ENCODE assay signal across 1 cellular context in the genomic region with DNA sequence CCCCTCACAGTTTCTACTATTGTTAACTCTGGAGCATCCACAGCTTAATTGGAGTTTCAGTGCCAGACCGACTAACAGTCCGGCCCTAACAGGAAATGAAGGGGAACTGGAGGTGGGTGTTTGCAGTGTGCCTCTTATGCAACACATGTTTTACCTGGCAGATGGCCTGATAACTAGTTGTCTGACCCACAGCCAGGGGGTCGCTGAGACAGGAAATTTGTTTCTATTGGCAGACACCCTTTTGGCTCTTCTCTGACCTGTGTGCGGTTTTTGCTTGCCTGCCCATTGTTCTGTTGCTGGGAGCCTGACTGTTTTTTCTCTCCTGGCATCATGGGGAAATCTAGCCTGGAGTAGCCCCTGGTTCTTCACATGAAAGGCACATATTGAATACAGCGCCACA.
TF ChIP-seq lines count a peak whose summit lies in the region.

No MANE protein-coding gene starts in this region.

TF ChIP-seq in H1, 55 proteins besides CTCF, POLR2A, EP300 and RAD21 (continued from another document):
- TF ChIP-seq CHD1 (IDR thresholded peaks at IDR 0.05; ENCODE audit: low read depth, low read length) (no peak), NRF1 (IDR thresholded peaks at IDR 0.05; ENCODE audit: low read depth, low read length) (no peak), JUN (IDR thresholded peaks at IDR 0.05; ENCODE audit: low read depth, low read length) (no peak), HDAC2 (IDR thresholded peaks at IDR 0.05; ENCODE audit: borderline replicate concordance in 1 of 2, low read depth in 2 of 2, low read length in 2 of 2) (no peak), TBP (IDR thresholded peaks at IDR 0.05; ENCODE audit: low read depth, low read length) (no peak), CEBPB (IDR thresholded peaks at IDR 0.05; ENCODE audit: low read depth, low read length) (no peak)
- TF ChIP-seq, protein P1, sequence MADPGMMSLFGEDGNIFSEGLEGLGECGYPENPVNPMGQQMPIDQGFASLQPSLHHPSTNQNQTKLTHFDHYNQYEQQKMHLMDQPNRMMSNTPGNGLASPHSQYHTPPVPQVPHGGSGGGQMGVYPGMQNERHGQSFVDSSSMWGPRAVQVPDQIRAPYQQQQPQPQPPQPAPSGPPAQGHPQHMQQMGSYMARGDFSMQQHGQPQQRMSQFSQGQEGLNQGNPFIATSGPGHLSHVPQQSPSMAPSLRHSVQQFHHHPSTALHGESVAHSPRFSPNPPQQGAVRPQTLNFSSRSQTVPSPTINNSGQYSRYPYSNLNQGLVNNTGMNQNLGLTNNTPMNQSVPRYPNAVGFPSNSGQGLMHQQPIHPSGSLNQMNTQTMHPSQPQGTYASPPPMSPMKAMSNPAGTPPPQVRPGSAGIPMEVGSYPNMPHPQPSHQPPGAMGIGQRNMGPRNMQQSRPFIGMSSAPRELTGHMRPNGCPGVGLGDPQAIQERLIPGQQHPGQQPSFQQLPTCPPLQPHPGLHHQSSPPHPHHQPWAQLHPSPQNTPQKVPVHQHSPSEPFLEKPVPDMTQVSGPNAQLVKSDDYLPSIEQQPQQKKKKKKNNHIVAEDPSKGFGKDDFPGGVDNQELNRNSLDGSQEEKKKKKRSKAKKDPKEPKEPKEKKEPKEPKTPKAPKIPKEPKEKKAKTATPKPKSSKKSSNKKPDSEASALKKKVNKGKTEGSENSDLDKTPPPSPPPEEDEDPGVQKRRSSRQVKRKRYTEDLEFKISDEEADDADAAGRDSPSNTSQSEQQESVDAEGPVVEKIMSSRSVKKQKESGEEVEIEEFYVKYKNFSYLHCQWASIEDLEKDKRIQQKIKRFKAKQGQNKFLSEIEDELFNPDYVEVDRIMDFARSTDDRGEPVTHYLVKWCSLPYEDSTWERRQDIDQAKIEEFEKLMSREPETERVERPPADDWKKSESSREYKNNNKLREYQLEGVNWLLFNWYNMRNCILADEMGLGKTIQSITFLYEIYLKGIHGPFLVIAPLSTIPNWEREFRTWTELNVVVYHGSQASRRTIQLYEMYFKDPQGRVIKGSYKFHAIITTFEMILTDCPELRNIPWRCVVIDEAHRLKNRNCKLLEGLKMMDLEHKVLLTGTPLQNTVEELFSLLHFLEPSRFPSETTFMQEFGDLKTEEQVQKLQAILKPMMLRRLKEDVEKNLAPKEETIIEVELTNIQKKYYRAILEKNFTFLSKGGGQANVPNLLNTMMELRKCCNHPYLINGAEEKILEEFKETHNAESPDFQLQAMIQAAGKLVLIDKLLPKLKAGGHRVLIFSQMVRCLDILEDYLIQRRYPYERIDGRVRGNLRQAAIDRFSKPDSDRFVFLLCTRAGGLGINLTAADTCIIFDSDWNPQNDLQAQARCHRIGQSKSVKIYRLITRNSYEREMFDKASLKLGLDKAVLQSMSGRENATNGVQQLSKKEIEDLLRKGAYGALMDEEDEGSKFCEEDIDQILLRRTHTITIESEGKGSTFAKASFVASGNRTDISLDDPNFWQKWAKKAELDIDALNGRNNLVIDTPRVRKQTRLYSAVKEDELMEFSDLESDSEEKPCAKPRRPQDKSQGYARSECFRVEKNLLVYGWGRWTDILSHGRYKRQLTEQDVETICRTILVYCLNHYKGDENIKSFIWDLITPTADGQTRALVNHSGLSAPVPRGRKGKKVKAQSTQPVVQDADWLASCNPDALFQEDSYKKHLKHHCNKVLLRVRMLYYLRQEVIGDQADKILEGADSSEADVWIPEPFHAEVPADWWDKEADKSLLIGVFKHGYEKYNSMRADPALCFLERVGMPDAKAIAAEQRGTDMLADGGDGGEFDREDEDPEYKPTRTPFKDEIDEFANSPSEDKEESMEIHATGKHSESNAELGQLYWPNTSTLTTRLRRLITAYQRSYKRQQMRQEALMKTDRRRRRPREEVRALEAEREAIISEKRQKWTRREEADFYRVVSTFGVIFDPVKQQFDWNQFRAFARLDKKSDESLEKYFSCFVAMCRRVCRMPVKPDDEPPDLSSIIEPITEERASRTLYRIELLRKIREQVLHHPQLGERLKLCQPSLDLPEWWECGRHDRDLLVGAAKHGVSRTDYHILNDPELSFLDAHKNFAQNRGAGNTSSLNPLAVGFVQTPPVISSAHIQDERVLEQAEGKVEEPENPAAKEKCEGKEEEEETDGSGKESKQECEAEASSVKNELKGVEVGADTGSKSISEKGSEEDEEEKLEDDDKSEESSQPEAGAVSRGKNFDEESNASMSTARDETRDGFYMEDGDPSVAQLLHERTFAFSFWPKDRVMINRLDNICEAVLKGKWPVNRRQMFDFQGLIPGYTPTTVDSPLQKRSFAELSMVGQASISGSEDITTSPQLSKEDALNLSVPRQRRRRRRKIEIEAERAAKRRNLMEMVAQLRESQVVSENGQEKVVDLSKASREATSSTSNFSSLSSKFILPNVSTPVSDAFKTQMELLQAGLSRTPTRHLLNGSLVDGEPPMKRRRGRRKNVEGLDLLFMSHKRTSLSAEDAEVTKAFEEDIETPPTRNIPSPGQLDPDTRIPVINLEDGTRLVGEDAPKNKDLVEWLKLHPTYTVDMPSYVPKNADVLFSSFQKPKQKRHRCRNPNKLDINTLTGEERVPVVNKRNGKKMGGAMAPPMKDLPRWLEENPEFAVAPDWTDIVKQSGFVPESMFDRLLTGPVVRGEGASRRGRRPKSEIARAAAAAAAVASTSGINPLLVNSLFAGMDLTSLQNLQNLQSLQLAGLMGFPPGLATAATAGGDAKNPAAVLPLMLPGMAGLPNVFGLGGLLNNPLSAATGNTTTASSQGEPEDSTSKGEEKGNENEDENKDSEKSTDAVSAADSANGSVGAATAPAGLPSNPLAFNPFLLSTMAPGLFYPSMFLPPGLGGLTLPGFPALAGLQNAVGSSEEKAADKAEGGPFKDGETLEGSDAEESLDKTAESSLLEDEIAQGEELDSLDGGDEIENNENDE (IDR thresholded peaks at IDR 0.05; ENCODE audit: insufficient replicate concordance, low read length), result no peak
